ENCODE assay signal across 22 cellular contexts in the genomic region with DNA sequence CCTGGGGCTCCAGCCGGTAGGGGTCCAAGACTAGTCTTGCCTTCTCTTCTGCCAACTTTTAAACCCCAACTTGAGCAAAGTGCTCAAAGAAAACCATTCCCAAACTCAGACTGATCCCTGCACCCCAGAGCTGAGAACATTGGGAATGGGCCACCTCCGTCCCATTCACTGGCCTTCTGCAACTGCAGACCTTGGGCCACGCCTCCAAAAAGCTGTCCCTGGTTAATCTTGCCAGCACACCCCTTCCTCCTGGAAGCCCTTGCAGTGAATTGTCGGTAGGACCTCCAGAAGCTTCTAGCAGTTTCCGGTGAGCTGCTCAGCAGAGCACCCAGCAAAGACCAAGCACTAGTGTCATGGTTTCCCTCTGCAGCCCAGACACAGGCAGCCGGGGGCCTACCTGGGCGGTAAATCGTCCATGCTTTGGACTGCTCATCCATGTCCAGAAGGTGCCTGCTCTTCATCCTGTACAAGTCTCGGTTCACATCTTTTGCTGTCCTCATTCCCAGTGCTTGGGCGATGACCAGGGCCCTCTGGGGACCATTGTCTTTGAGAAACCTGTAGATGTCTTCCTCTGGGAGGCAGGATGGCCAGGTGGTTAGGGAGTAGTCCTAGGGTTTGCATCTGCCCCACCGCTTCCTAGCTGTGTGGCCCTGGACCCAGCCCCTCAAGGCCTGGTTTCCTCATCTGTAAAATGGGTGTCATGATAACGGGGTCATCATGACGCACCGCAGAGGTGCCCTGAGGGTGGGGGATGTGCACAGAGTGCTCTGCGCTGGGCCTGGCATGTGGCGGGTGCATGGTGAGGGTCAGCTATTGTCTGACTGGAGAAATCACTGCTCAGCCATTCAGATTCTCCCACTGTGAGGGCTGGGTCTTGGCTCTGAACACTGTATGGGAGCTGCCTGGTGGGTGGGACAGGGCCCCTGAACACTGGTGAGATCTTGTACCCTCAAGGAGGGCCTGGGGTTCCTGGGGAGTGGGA. TPM values are rescaled to one million over a fixed set of nuclear protein-coding genes. Genes with fewer than 3 reads are reported as not detected.
"Had no signal": no experiment of that assay in that cellular context is flagged by ENCODE, and none has a peak within 500 bp of the region (broad histone marks: within the 10 kb centered on the region; RNA-seq: fewer than 3 reads in every experiment).

No MANE protein-coding gene starts in this region.

- H3K4me3 ChIP-seq: cardiac muscle cell, esophagus muscularis mucosa, lung, transverse colon had no signal

- H3K9me3 ChIP-seq: esophagus muscularis mucosa, transverse colon had no signal

- H3K79me2 ChIP-seq: parathyroid adenoma had no signal

- H2AFZ ChIP-seq: parathyroid adenoma had no signal

- H3K27me3 ChIP-seq: transverse colon had no signal

- DNase-seq: activated CD4-positive, alpha-beta T cell treated with anti-CD3 and anti-CD28 coated beads, Interleukin-2, amount 10 ng/mL, durations not matched to agents 24 days and 14 days; activated CD4-positive, CD25-positive, alpha-beta regulatory T cell; activated naive CD4-positive, alpha-beta T cell treated with anti-CD3 and anti-CD28 coated beads, Interleukin-2, amount 50 U/mL, for 16 hours; activated T-cell treated with anti-CD3 and anti-CD28 coated beads, Interleukin-2, amount 50 U/mL, for 1 hour; hippocampal formation; stimulated activated CD4-positive, alpha-beta T cell treated with anti-CD3 and anti-CD28 coated beads, Interleukin-15, amount 100 ng/mL, for 24 hours; stimulated activated CD4-positive, alpha-beta T cell treated with anti-CD3 and anti-CD28 coated beads, Interleukin-4, amount 100 ng/mL, for 1 hour; stimulated activated naive B cell treated with anti-CD40 and anti-IgM and Interleukin-4, amounts not matched to agents 10 μg/mL and 1 μg/mL and 100 μg/mL, for 72 hours; substantia nigra; transverse colon had no signal

- H3K4me1 ChIP-seq: parathyroid adenoma had no signal

- H3K9ac ChIP-seq: parathyroid adenoma had no signal

- FAIRE-seq: colon had no signal

- H3K36me3 ChIP-seq: cardiac muscle cell, esophagus muscularis mucosa, transverse colon had no signal

- H3K27ac ChIP-seq: cardiac muscle cell, esophagus muscularis mucosa, parathyroid adenoma, transverse colon had no signal

RNA-seq across cellular contexts. Expression of gene ZBP1, which starts 5.4 kb away (rescaled TPM):
- total RNA-seq: cardiac muscle cell, glomerular endothelial cell, mesothelial cell of epicardium, neural crest cell, renal cortical epithelial cell had no signal
- polyA plus RNA-seq: cardiac muscle cell had no signal

RNA-seq across cellular contexts. Expression of gene PCK1, which starts 53.9 kb away (rescaled TPM):
- total RNA-seq: activated CD4-positive, alpha-beta T cell treated with anti-CD3 and anti-CD28 coated beads, Interleukin-2, amount 10 ng/mL, durations not matched to agents 24 days and 14 days; activated CD8-positive, alpha-beta memory T cell treated with anti-CD3 and anti-CD28 coated beads for 36 hours; activated T-helper 2 cell treated with anti-CD3 and anti-CD28 coated beads, Interferon-gamma antibody, Interleukin-2, Interleukin-4, amounts not matched to agents 10 μg/mL and 5 μg/mL and 100 μg/mL, durations not matched to agents 14 hours and 24 hours and 36 hours; glomerular endothelial cell; mesothelial cell of epicardium; myocyte; neural crest cell had no signal
- polyA plus RNA-seq: cardiac muscle cell had no signal
